38 cellular contexts compared by ENCODE assay signal in the genomic region with DNA sequence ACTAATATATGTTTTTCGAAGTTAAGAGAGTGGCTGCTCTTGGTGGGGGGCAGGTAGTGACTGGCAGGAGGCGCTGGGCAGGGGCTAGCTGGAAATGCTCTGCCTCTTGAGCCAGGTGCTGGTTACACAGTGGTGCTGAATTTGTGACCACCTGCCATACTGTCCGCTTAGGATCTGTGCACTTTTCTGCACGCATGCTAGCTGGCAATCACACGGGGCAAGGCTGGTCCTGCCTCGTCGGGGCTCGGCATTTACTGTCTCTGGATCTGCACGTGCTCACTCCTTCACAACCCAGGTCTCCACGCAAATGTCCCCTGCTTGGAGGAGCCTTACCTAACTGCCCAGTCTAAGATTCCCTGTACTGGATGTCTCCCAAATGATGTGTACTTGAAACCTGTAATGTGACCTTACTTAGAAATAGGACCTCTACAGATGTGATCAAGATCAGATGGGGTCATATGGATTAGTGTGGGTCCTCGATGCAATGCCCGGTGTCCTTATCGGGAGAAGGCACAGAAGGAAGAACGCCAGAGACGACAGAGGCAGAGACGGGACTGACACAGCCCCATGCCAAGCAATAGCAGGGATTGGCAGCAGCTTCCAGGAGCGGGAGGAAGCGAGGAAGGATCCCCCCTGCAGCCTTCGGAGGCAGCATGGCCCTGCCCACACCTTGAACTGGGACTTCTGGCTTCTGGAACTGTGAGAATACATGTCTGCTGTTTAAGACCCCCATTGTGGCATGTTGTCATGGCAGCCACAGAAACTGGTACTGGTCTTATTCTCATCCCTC.
"Had no signal": no experiment of that assay in that cellular context is flagged by ENCODE, and none has a peak within 500 bp of the region (broad histone marks: within the 10 kb centered on the region; RNA-seq: fewer than 3 reads in every experiment).

No MANE protein-coding gene starts in this region.

- H3K9me3 Mint-ChIP-seq: activated B cell treated with CpG ODN at 0.5 μM for 24 hours; activated CD8-positive, alpha-beta T cell treated with anti-CD3 and anti-CD28 coated beads for 36 hours; activated naive CD4-positive, alpha-beta T cell treated with anti-CD3 and anti-CD28 coated beads for 36 hours; activated naive CD4-positive, alpha-beta T cell treated with anti-CD3 and anti-CD28 coated beads, Interleukin-2, amount 50 U/mL, for 24 hours; activated naive CD8-positive, alpha-beta T cell treated with anti-CD3 and anti-CD28 coated beads for 36 hours; activated naive CD8-positive, alpha-beta T cell treated with anti-CD3 and anti-CD28 coated beads, Interleukin-2, amount 50 U/mL, for 24 hours; activated T-helper 1 cell treated with anti-CD3 and anti-CD28 coated beads, Interleukin-12 subunit alpha, Interleukin-12 subunit beta, Interleukin-2, Interleukin-4 antibody, amounts not matched to agents 30 ng/mL and 10 ng/mL and 1 ng/mL, durations not matched to agents 14 hours and 24 hours and 36 hours; activated T-helper 2 cell treated with anti-CD3 and anti-CD28 coated beads, Interferon-gamma antibody, Interleukin-2, Interleukin-4, amounts not matched to agents 10 μg/mL and 5 μg/mL and 100 μg/mL, durations not matched to agents 14 hours and 24 hours and 36 hours; central memory CD8-positive, alpha-beta T cell; effector memory CD8-positive, alpha-beta T cell; T-helper 2 cell treated with Interferon-gamma antibody and Interleukin-4, amounts not matched to agents 5 μg/mL and 100 μg/mL, for 36 hours had no signal

- H3K27me3 Mint-ChIP-seq: activated B cell treated with CpG ODN at 0.5 μM for 24 hours; activated CD8-positive, alpha-beta T cell treated with anti-CD3 and anti-CD28 coated beads for 36 hours; activated naive CD4-positive, alpha-beta T cell treated with anti-CD3 and anti-CD28 coated beads, Interleukin-2, amount 50 U/mL, for 24 hours; activated naive CD8-positive, alpha-beta T cell treated with anti-CD3 and anti-CD28 coated beads for 36 hours; activated naive CD8-positive, alpha-beta T cell treated with anti-CD3 and anti-CD28 coated beads, Interleukin-2, amount 50 U/mL, for 24 hours; central memory CD8-positive, alpha-beta T cell; effector memory CD8-positive, alpha-beta T cell; T-helper 17 cell had no signal

- H3K4me3 ChIP-seq: adrenal gland, body of pancreas, cardiac muscle cell, esophagus muscularis mucosa, gastrocnemius medialis, heart right ventricle had no signal

- H3K27ac Mint-ChIP-seq: activated B cell treated with CpG ODN at 0.5 μM for 24 hours; activated CD8-positive, alpha-beta T cell treated with anti-CD3 and anti-CD28 coated beads for 36 hours; activated naive CD4-positive, alpha-beta T cell treated with anti-CD3 and anti-CD28 coated beads for 36 hours; activated naive CD4-positive, alpha-beta T cell treated with anti-CD3 and anti-CD28 coated beads, Interleukin-2, amount 50 U/mL, for 24 hours; activated naive CD8-positive, alpha-beta T cell treated with anti-CD3 and anti-CD28 coated beads for 36 hours; activated naive CD8-positive, alpha-beta T cell treated with anti-CD3 and anti-CD28 coated beads, Interleukin-2, amount 50 U/mL, for 24 hours; activated T-helper 1 cell treated with anti-CD3 and anti-CD28 coated beads, Interleukin-12 subunit alpha, Interleukin-12 subunit beta, Interleukin-2, Interleukin-4 antibody, amounts not matched to agents 30 ng/mL and 10 ng/mL and 1 ng/mL, durations not matched to agents 14 hours and 24 hours and 36 hours; activated T-helper 2 cell treated with anti-CD3 and anti-CD28 coated beads, Interferon-gamma antibody, Interleukin-2, Interleukin-4, amounts not matched to agents 10 μg/mL and 5 μg/mL and 100 μg/mL, durations not matched to agents 14 hours and 24 hours and 36 hours; T-helper 17 cell; T-helper 2 cell treated with Interferon-gamma antibody and Interleukin-4, amounts not matched to agents 5 μg/mL and 100 μg/mL, for 36 hours had no signal

- DNase-seq: activated B cell treated with CpG ODN at 0.5 μM for 24 hours; activated CD4-positive, alpha-beta T cell treated with anti-CD3 and anti-CD28 coated beads for 48 hours; activated CD4-positive, alpha-beta T cell treated with anti-CD3 and anti-CD28 coated beads, Interleukin-2, amount 50 U/mL, for 1 hour; activated CD4-positive, alpha-beta T cell treated with anti-CD3 and anti-CD28 coated beads, Interleukin-2, amount 50 U/mL, for 48 hours; activated CD8-positive, alpha-beta memory T cell treated with anti-CD3 and anti-CD28 coated beads for 24 hours; activated CD8-positive, alpha-beta memory T cell treated with anti-CD3 and anti-CD28 coated beads, Interleukin-2, amount 50 U/mL, for 4 hours; activated CD8-positive, alpha-beta T cell treated with anti-CD3 and anti-CD28 coated beads for 36 hours; activated effector memory CD4-positive, alpha-beta T cell treated with anti-CD3 and anti-CD28 coated beads, Interleukin-2, amount 50 U/mL, for 16 hours; activated naive CD4-positive, alpha-beta T cell treated with anti-CD3 and anti-CD28 coated beads for 36 hours; activated naive CD8-positive, alpha-beta T cell treated with anti-CD3 and anti-CD28 coated beads for 36 hours; activated naive CD8-positive, alpha-beta T cell treated with anti-CD3 and anti-CD28 coated beads, Interleukin-2, amount 50 U/mL, for 24 hours; activated T-cell treated with anti-CD3 and anti-CD28 coated beads, Interleukin-2, amount 50 U/mL, for 1 hour; activated T-cell treated with anti-CD3 and anti-CD28 coated beads, Interleukin-2, amount 50 U/mL, for 48 hours; adrenal gland; amygdala; aorta; body of pancreas; cortex of kidney; dermis blood vessel endothelial cell; effector CD4-positive, alpha-beta T cell; effector memory CD8-positive, alpha-beta T cell; erythroblast; foreskin keratinocyte; gastrocnemius medialis; glutamatergic neuron; heart right ventricle; T-helper 1 cell; T-helper 17 cell; T1000; WERI-Rb-1 had no signal

- H3K4me1 Mint-ChIP-seq: activated B cell treated with CpG ODN at 0.5 μM for 24 hours; activated naive CD4-positive, alpha-beta T cell treated with anti-CD3 and anti-CD28 coated beads, Interleukin-2, amount 50 U/mL, for 24 hours; activated naive CD8-positive, alpha-beta T cell treated with anti-CD3 and anti-CD28 coated beads for 36 hours; activated naive CD8-positive, alpha-beta T cell treated with anti-CD3 and anti-CD28 coated beads, Interleukin-2, amount 50 U/mL, for 24 hours; central memory CD8-positive, alpha-beta T cell had no signal

- H3K4me1 ChIP-seq: adrenal gland, body of pancreas, esophagus muscularis mucosa, foreskin keratinocyte, gastrocnemius medialis, heart right ventricle had no signal

- ATAC-seq: activated CD4-positive, CD25-positive, alpha-beta regulatory T cell treated with anti-CD3 and anti-CD28 coated beads, Interleukin-2, amount 50 U/mL, for 24 hours; activated CD8-positive, alpha-beta T cell treated with anti-CD3 and anti-CD28 coated beads for 36 hours; activated naive CD8-positive, alpha-beta T cell treated with anti-CD3 and anti-CD28 coated beads, Interleukin-2, amount 50 U/mL, for 24 hours; body of pancreas; effector memory CD8-positive, alpha-beta T cell; foreskin keratinocyte; gastrocnemius medialis; heart right ventricle; T-helper 17 cell had no signal

- H3K27me3 ChIP-seq: adrenal gland, body of pancreas, cardiac muscle cell, esophagus muscularis mucosa, foreskin keratinocyte, gastrocnemius medialis, heart right ventricle had no signal

- H3K4me3 Mint-ChIP-seq: activated B cell treated with CpG ODN at 0.5 μM for 24 hours; activated CD8-positive, alpha-beta T cell treated with anti-CD3 and anti-CD28 coated beads for 36 hours; activated naive CD4-positive, alpha-beta T cell treated with anti-CD3 and anti-CD28 coated beads for 36 hours; activated naive CD4-positive, alpha-beta T cell treated with anti-CD3 and anti-CD28 coated beads, Interleukin-2, amount 50 U/mL, for 24 hours; activated naive CD8-positive, alpha-beta T cell treated with anti-CD3 and anti-CD28 coated beads for 36 hours; activated naive CD8-positive, alpha-beta T cell treated with anti-CD3 and anti-CD28 coated beads, Interleukin-2, amount 50 U/mL, for 24 hours; activated T-helper 1 cell treated with anti-CD3 and anti-CD28 coated beads, Interleukin-12 subunit alpha, Interleukin-12 subunit beta, Interleukin-2, Interleukin-4 antibody, amounts not matched to agents 30 ng/mL and 10 ng/mL and 1 ng/mL, durations not matched to agents 14 hours and 24 hours and 36 hours; central memory CD8-positive, alpha-beta T cell; effector memory CD8-positive, alpha-beta T cell; T-helper 17 cell; T-helper 2 cell treated with Interferon-gamma antibody and Interleukin-4, amounts not matched to agents 5 μg/mL and 100 μg/mL, for 36 hours had no signal

- H3K27ac ChIP-seq: adrenal gland, body of pancreas, cardiac muscle cell, esophagus muscularis mucosa, foreskin keratinocyte, gastrocnemius medialis, heart right ventricle, WERI-Rb-1 had no signal

- H3K36me3 ChIP-seq: adrenal gland, cardiac muscle cell, WERI-Rb-1 had no signal

- H3K9me3 ChIP-seq: adrenal gland, body of pancreas, esophagus muscularis mucosa, gastrocnemius medialis had no signal
